Comparison of ENCODE assay signal across 8 cellular contexts in the genomic region with DNA sequence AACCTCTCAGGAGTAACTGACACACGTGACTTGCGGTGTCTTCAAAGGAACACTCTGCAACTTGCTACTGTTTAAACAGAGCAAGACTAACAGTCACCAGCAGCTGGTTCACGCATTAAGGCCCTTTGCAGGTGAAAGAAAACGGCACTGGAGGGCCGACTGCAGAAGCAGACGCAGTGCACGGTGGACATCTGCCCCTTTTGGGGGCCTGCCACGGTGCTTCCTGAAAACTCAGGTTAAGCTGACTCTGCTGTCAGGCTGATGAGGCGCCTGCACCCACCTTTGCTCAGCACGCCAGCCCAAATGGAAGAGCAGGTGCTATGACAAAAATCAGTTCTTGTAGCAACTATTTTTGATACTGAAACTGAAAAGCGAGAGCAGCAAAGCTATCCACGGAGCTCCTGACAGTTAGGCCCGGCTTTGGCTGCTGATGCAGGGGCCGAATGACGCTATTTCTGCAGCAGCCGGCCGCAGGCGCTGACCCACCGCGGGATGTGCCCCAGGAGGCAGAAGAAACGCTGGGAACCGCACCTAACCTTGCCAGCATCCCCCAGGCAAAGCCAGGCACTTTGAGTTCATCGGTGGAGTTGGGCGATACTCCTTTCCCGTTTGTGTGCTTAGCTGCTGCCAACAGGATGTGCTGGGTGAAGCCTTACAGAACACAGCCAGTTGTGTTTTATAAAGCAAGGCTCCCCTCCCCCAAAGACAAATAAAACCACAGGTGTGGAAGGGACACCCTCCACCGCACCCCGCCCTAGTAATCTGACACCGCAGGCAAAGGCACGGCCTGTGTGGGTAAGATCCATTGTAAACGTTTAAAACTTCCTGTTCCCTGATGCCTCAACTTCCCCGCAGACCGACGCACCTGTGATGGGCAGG. TPM values are rescaled to one million over a fixed set of nuclear protein-coding genes. Genes with fewer than 3 reads are reported as not detected.
DNase-seq lines count a peak whose midpoint lies in the region; ATAC-seq, FAIRE-seq and TF ChIP-seq lines count a peak whose summit lies in the region.

No MANE protein-coding gene starts in this region.

- ATAC-seq in GM21526 (IDR thresholded peaks at IDR 0.05; ENCODE audit: low FRiP score, unreplicated experiment) (peak; percentile 49), body of pancreas (peak; percentile 96)

- TF ChIP-seq CTCF in GM06990 (IDR thresholded peaks at IDR 0.05; ENCODE audit: insufficient read depth, low read length, poor library complexity, severe bottlenecking) (no peak), body of pancreas (IDR thresholded peaks at IDR 0.05) (no peak)

- H3K27me3 ChIP-seq in GM06990 (replicated peaks; ENCODE audit: control insufficient read depth, insufficient read depth, low read length), result no peaks in the 10 kb centered on the region
- no peaks in the 10 kb centered on the region for H3K27me3 ChIP-seq in body of pancreas

- H3K4me3 ChIP-seq in GM06990 (replicated peaks; ENCODE audit: low read depth, low read length) (peak overlapping the region; percentile 44), body of pancreas (no peak overlapping the region)

- H3K36me3 ChIP-seq in GM06990 (ENCODE audit: control insufficient read depth, insufficient read depth, low read length) (peaks cover 19% of the 10 kb centered on the region), body of pancreas (replicated peaks in 1 of 2; ENCODE audit: insufficient read depth in 1 of 2, low read depth in 2 of 2) (peaks cover 0 to 19% of the 10 kb centered on the region in 2 donors)

- intact Hi-C loops in body of pancreas (cut with DNase I), result no loop called here

- WGBS in body of pancreas, 2 donors, result 6 to 7% methylated on average over 31 to 33 of the region's 33 CpGs

- peaks cover 21% of the 10 kb centered on the region for H3K4me1 ChIP-seq in body of pancreas

- H3K9me3 ChIP-seq in body of pancreas, result no peaks in the 10 kb centered on the region

- peak; percentile 75 for TF ChIP-seq POLR2A in Raji (IDR thresholded peaks at IDR 0.05; ENCODE audit: insufficient read depth, low read depth, low read length)
- TF ChIP-seq POLR2A in body of pancreas (IDR thresholded peaks at IDR 0.05), result peak in 2 of 3 donors; percentile 55 to 68
- no peak for TF ChIP-seq POLR2A in H54 (IDR thresholded peaks at IDR 0.05; ENCODE audit: low read depth, low read length)

- peak overlapping the region; percentile 76 to 88 (median 84) for H3K27ac ChIP-seq in body of pancreas

- DNase-seq in GM06990 (ENCODE audit: extremely low read depth, insufficient read length), result peak; percentile 91
- peak; percentile 40 for DNase-seq in HuH-7 (ENCODE audit: low spot score)
- DNase-seq in body of pancreas, result peak; percentile 81 to 94 (median 90)
- DNase-seq in mucosa of gallbladder (ENCODE audit: low spot score), result peak; percentile 85
- no peak for DNase-seq in H54 (ENCODE audit: insufficient read length, low spot score)
- no peak for DNase-seq in C1 segment of cervical spinal cord (lab: John Stamatoyannopoulos, UW)

- no peak for FAIRE-seq in H54 (lab: Jason Lieb, UNC)

RNA-seq across cellular contexts. Expression of a gene that starts 21.1 kb away (rescaled TPM):
- not detected for total RNA-seq in body of pancreas
- total RNA-seq in mucosa of gallbladder, result not detected

RNA-seq across cellular contexts. Expression of a gene that starts 29.0 kb away (rescaled TPM):
- total RNA-seq in body of pancreas (100 to 1,000 TPM in 1 of 2 donors, 10 to 100 TPM in 1; 91.3 to 109 TPM), mucosa of gallbladder (83.2 TPM)

Comparison
In these comparisons a context has a peak if more than half of its experiments do, and no peak if none do; other contexts are left out.
1. DNase-seq: peak in GM06990 (single experiment), HuH-7 (single experiment), body of pancreas (4 of 4) and mucosa of gallbladder (single experiment); none in H54 (single experiment) and C1 segment of cervical spinal cord (0 of 14).